Comparison of ENCODE assay signal across 8 cellular contexts in genomic region chr3:32577621-32578556, GRCh38. TPM values are rescaled to one million over a fixed set of nuclear protein-coding genes. Genes with fewer than 3 reads are reported as not detected.
DNase-seq lines count a peak whose midpoint lies in the region; ATAC-seq, FAIRE-seq and TF ChIP-seq lines count a peak whose summit lies in the region.

No MANE protein-coding gene starts in this region.

- no peaks in the 10 kb centered on the region for H3K79me1 ChIP-seq in mesenchymal stem cell (replicated peaks; ENCODE audit: low read length, poor library complexity, severe bottlenecking)

- peak overlapping the region; percentile 57 for H3K27ac ChIP-seq in HL-60 (replicated peaks)
- H3K27ac ChIP-seq in mesenchymal stem cell (ENCODE audit: low read length, poor library complexity, severe bottlenecking): no peak overlapping the region

- no peak overlapping the region for H2BK12ac ChIP-seq in mesenchymal stem cell (ENCODE audit: low read length in 2 of 2)

- peak; percentile 95 for ATAC-seq in GM21390 (IDR thresholded peaks at IDR 0.05; ENCODE audit: unreplicated experiment)
- ATAC-seq in activated naive CD8-positive, alpha-beta T cell treated with anti-CD3 and anti-CD28 coated beads, Interleukin-2, amount 50 U/mL, for 24 hours: peak; percentile 82

- no peaks in the 10 kb centered on the region for H3K9me3 Mint-ChIP-seq in activated naive CD8-positive, alpha-beta T cell treated with anti-CD3 and anti-CD28 coated beads, Interleukin-2, amount 50 U/mL, for 24 hours

- FAIRE-seq in RCC 7860 (lab: Jason Lieb, UNC): no peak

- H3K4me1 Mint-ChIP-seq in activated naive CD8-positive, alpha-beta T cell treated with anti-CD3 and anti-CD28 coated beads, Interleukin-2, amount 50 U/mL, for 24 hours: peaks cover 13% of the 10 kb centered on the region

- H2AFZ ChIP-seq in mesenchymal stem cell (ENCODE audit: low read depth, low read length): no peak overlapping the region

- H2AK5ac ChIP-seq in mesenchymal stem cell (ENCODE audit: low read length, severe bottlenecking): no peak overlapping the region

- H3K27ac Mint-ChIP-seq in activated naive CD8-positive, alpha-beta T cell treated with anti-CD3 and anti-CD28 coated beads, Interleukin-2, amount 50 U/mL, for 24 hours: peak overlapping the region; percentile 80

- no peak overlapping the region for H3K23ac ChIP-seq in mesenchymal stem cell (ENCODE audit: low read length in 2 of 2)

- H3K4me3 ChIP-seq in GM12865 (ENCODE audit: low read depth, low read length) (peak overlapping the region; percentile 35), HL-60 (replicated peaks; ENCODE audit: insufficient read depth, low read length) (no peak overlapping the region), mesenchymal stem cell (ENCODE audit: insufficient read depth in 1 of 2, low read depth in 1 of 2, low read length in 2 of 2) (peak overlapping the region in 1 of 2 experiments; percentile 64)

- H2BK15ac ChIP-seq in mesenchymal stem cell (ENCODE audit: low read depth, poor library complexity, severe bottlenecking): no peak overlapping the region

- no peaks in the 10 kb centered on the region for H3K4me1 ChIP-seq in mesenchymal stem cell (ENCODE audit: control insufficient read depth, insufficient read depth, low read depth, low read length)

- H3K9ac ChIP-seq in mesenchymal stem cell (ENCODE audit: low read length): peak overlapping the region; percentile 74

- H3K27me3 ChIP-seq in HL-60 (ENCODE audit: insufficient read depth, poor library complexity, severe bottlenecking) (no peaks in the 10 kb centered on the region), mesenchymal stem cell (ENCODE audit: control insufficient read depth in 1 of 2, insufficient read depth in 1 of 2, low read length in 2 of 2) (no peaks in the 10 kb centered on the region)

- no peak overlapping the region for H3K4ac ChIP-seq in mesenchymal stem cell (ENCODE audit: low read depth in 1 of 2, low read length in 2 of 2)

- H4K8ac ChIP-seq in mesenchymal stem cell (ENCODE audit: low read length): no peak overlapping the region

- H3K36me3 Mint-ChIP-seq in activated naive CD8-positive, alpha-beta T cell treated with anti-CD3 and anti-CD28 coated beads, Interleukin-2, amount 50 U/mL, for 24 hours (ENCODE audit: low read depth): no peaks in the 10 kb centered on the region

- H3K4me3 Mint-ChIP-seq in activated naive CD8-positive, alpha-beta T cell treated with anti-CD3 and anti-CD28 coated beads, Interleukin-2, amount 50 U/mL, for 24 hours: peak overlapping the region; percentile 52

- H2BK5ac ChIP-seq in mesenchymal stem cell (ENCODE audit: low read depth, low read length, poor library complexity, severe bottlenecking): no peak overlapping the region

- 92% methylated on average over 7 of the region's 8 CpGs for WGBS in mesenchymal stem cell

- no peak overlapping the region for H4K91ac ChIP-seq in mesenchymal stem cell (ENCODE audit: low read length)

- no peak overlapping the region for H3K4me2 ChIP-seq in mesenchymal stem cell (ENCODE audit: low read length, poor library complexity, severe bottlenecking)

- no peak overlapping the region for H3K18ac ChIP-seq in mesenchymal stem cell (ENCODE audit: low read depth in 1 of 2, low read length in 2 of 2)

- peak; percentile 83 for DNase-seq in GM12865 (ENCODE audit: low read depth)
- peak; percentile 78 to 85 for DNase-seq in HL-60 (ENCODE audit: low read depth in 1 of 2, low spot score in 1 of 2)
- peak; percentile 23 for DNase-seq in activated naive CD8-positive, alpha-beta T cell treated with anti-CD3 and anti-CD28 coated beads, Interleukin-2, amount 50 U/mL, for 24 hours
- peak; percentile 17 for DNase-seq in mesenchymal stem cell
- DNase-seq in NCI-H128 (lab: John Stamatoyannopoulos, UW; ENCODE audit: unreplicated experiment): no peak
- DNase-seq in activated gamma-delta T cell treated with Interleukin-2 at 50 U/mL for 16 hours: no peak
- DNase-seq in RCC 7860 (ENCODE audit: low spot score): no peak

- TF ChIP-seq CTCF in GM12865 (IDR thresholded peaks at IDR 0.05; ENCODE audit: insufficient read depth, low read depth, low read length, missing control alignments) (no peak), HL-60 (IDR thresholded peaks at IDR 0.05; ENCODE audit: insufficient read depth, low read length) (no peak)

- no peaks in the 10 kb centered on the region for H3K9me3 ChIP-seq in mesenchymal stem cell (ENCODE audit: control insufficient read depth, low read length)

- no peaks in the 10 kb centered on the region for H3K27me3 Mint-ChIP-seq in activated naive CD8-positive, alpha-beta T cell treated with anti-CD3 and anti-CD28 coated beads, Interleukin-2, amount 50 U/mL, for 24 hours

- no peak overlapping the region for H2BK120ac ChIP-seq in mesenchymal stem cell (ENCODE audit: low read depth, low read length)

- no peaks in the 10 kb centered on the region for H3K36me3 ChIP-seq in mesenchymal stem cell (ENCODE audit: control insufficient read depth in 1 of 2, insufficient read depth in 2 of 2, low read depth in 1 of 2, low read length in 2 of 2)

- H3K14ac ChIP-seq in mesenchymal stem cell (ENCODE audit: low read length in 2 of 2): no peak overlapping the region

RNA-seq across cellular contexts. Expression of gene DYNC1LI1, which starts 7.2 kb away (rescaled TPM):
- polyA plus RNA-seq in mesenchymal stem cell (2013, experiment 1 of 2): 29.1 TPM
- polyA plus RNA-seq in mesenchymal stem cell (2013, experiment 2 of 2): 28.6 TPM

Comparison
In these comparisons a context has a peak if more than half of its experiments do, and no peak if none do; other contexts are left out.
1. DNase-seq: peak in GM12865 (single experiment), HL-60 (2 of 2), activated naive CD8-positive, alpha-beta T cell treated with anti-CD3 and anti-CD28 coated beads, Interleukin-2, amount 50 U/mL, for 24 hours (single experiment) and mesenchymal stem cell (single experiment); none in NCI-H128 (single experiment), activated gamma-delta T cell treated with Interleukin-2 at 50 U/mL for 16 hours (single experiment) and RCC 7860 (single experiment).